In the genomic region with DNA sequence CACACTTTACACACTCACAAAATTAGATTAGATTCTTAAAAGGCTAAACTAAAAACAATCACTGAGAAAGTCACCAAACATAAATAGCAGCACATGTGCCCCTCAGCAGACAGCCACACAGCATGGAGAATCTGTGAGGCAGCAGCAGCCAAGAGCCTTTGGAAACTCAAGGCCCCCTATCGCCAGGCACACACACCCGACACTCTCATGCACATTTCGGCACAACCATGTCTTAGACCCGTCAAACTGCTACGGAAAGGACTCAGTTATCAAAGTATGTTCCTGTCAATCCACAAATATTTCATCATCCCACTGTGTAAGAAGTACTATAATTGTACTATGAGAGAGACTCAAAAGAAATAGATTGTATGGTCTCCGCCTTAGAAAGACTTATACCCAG, we compare ENCODE assay signal across 1 cellular context.
TF ChIP-seq lines count a peak whose summit lies in the region.

No MANE protein-coding gene starts in this region.

TF ChIP-seq in GM23338, 12 proteins besides CTCF, POLR2A, EP300 and RAD21 (continued from another document):
- TF ChIP-seq, protein P1, sequence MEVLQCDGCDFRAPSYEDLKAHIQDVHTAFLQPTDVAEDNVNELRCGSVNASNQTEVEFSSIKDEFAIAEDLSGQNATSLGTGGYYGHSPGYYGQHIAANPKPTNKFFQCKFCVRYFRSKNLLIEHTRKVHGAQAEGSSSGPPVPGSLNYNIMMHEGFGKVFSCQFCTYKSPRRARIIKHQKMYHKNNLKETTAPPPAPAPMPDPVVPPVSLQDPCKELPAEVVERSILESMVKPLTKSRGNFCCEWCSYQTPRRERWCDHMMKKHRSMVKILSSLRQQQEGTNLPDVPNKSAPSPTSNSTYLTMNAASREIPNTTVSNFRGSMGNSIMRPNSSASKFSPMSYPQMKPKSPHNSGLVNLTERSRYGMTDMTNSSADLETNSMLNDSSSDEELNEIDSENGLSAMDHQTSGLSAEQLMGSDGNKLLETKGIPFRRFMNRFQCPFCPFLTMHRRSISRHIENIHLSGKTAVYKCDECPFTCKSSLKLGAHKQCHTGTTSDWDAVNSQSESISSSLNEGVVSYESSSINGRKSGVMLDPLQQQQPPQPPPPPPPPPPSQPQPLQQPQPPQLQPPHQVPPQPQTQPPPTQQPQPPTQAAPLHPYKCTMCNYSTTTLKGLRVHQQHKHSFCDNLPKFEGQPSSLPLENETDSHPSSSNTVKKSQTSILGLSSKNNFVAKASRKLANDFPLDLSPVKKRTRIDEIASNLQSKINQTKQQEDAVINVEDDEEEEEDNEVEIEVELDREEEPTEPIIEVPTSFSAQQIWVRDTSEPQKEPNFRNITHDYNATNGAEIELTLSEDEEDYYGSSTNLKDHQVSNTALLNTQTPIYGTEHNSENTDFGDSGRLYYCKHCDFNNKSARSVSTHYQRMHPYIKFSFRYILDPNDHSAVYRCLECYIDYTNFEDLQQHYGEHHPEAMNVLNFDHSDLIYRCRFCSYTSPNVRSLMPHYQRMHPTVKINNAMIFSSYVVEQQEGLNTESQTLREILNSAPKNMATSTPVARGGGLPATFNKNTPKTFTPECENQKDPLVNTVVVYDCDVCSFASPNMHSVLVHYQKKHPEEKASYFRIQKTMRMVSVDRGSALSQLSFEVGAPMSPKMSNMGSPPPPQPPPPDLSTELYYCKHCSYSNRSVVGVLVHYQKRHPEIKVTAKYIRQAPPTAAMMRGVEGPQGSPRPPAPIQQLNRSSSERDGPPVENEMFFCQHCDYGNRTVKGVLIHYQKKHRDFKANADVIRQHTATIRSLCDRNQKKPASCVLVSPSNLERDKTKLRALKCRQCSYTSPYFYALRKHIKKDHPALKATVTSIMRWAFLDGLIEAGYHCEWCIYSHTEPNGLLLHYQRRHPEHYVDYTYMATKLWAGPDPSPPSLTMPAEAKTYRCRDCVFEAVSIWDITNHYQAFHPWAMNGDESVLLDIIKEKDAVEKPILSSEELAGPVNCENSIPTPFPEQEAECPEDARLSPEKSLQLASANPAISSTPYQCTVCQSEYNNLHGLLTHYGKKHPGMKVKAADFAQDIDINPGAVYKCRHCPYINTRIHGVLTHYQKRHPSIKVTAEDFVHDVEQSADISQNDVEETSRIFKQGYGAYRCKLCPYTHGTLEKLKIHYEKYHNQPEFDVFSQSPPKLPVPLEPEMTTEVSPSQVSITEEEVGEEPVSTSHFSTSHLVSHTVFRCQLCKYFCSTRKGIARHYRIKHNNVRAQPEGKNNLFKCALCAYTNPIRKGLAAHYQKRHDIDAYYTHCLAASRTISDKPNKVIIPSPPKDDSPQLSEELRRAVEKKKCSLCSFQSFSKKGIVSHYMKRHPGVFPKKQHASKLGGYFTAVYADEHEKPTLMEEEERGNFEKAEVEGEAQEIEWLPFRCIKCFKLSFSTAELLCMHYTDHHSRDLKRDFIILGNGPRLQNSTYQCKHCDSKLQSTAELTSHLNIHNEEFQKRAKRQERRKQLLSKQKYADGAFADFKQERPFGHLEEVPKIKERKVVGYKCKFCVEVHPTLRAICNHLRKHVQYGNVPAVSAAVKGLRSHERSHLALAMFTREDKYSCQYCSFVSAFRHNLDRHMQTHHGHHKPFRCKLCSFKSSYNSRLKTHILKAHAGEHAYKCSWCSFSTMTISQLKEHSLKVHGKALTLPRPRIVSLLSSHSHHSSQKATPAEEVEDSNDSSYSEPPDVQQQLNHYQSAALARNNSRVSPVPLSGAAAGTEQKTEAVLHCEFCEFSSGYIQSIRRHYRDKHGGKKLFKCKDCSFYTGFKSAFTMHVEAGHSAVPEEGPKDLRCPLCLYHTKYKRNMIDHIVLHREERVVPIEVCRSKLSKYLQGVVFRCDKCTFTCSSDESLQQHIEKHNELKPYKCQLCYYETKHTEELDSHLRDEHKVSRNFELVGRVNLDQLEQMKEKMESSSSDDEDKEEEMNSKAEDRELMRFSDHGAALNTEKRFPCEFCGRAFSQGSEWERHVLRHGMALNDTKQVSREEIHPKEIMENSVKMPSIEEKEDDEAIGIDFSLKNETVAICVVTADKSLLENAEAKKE (CRISPR knock-in tag; IDR thresholded peaks at IDR 0.05): no peak
- no peak for TF ChIP-seq JUNB (IDR thresholded peaks at IDR 0.05; ENCODE audit: unreplicated experiment)
- TF ChIP-seq STAT1 (IDR thresholded peaks at IDR 0.05; ENCODE audit: unreplicated experiment): no peak
- no peak for TF ChIP-seq ZNF114 (CRISPR knock-in tag; IDR thresholded peaks at IDR 0.05)
- TF ChIP-seq EZH2 (IDR thresholded peaks at IDR 0.05; ENCODE audit: low read depth, unreplicated experiment): no peak
- TF ChIP-seq ZNF331 (CRISPR knock-in tag; IDR thresholded peaks at IDR 0.05; ENCODE audit: low read depth): no peak
- TF ChIP-seq, protein P2, sequence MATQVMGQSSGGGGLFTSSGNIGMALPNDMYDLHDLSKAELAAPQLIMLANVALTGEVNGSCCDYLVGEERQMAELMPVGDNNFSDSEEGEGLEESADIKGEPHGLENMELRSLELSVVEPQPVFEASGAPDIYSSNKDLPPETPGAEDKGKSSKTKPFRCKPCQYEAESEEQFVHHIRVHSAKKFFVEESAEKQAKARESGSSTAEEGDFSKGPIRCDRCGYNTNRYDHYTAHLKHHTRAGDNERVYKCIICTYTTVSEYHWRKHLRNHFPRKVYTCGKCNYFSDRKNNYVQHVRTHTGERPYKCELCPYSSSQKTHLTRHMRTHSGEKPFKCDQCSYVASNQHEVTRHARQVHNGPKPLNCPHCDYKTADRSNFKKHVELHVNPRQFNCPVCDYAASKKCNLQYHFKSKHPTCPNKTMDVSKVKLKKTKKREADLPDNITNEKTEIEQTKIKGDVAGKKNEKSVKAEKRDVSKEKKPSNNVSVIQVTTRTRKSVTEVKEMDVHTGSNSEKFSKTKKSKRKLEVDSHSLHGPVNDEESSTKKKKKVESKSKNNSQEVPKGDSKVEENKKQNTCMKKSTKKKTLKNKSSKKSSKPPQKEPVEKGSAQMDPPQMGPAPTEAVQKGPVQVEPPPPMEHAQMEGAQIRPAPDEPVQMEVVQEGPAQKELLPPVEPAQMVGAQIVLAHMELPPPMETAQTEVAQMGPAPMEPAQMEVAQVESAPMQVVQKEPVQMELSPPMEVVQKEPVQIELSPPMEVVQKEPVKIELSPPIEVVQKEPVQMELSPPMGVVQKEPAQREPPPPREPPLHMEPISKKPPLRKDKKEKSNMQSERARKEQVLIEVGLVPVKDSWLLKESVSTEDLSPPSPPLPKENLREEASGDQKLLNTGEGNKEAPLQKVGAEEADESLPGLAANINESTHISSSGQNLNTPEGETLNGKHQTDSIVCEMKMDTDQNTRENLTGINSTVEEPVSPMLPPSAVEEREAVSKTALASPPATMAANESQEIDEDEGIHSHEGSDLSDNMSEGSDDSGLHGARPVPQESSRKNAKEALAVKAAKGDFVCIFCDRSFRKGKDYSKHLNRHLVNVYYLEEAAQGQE (IDR thresholded peaks at IDR 0.05; ENCODE audit: unreplicated experiment): no peak
- no peak for TF ChIP-seq EZH2phosphoT487 (IDR thresholded peaks at IDR 0.05; ENCODE audit: unreplicated experiment)
- no peak for TF ChIP-seq CREB1 (CRISPR knock-in tag; IDR thresholded peaks at IDR 0.05; ENCODE audit: low read depth)
- no peak for TF ChIP-seq POLR2AphosphoS5 (IDR thresholded peaks at IDR 0.05; ENCODE audit: low read depth)
